Comparison of ENCODE assay signal across 8 cellular contexts in genomic region chr19:18153555-18154134, GRCh38. TPM values are rescaled to one million over a fixed set of nuclear protein-coding genes. Genes with fewer than 3 reads are reported as not detected.
A peak's percentile ranks its signal among the peaks of the same experiment; 100 is the strongest.
DNase-seq lines count a peak whose midpoint lies in the region; FAIRE-seq and TF ChIP-seq lines count a peak whose summit lies in the region.

No MANE protein-coding gene starts in this region.

- H3K36me3 Mint-ChIP-seq in HFFc6 (ENCODE audit: low read depth), result peaks cover 4% of the 10 kb centered on the region; the same call in 1 of the 2 replicates

- H3K4me1 Mint-ChIP-seq in HFFc6 (ENCODE audit: low read depth), result peaks cover 30% of the 10 kb centered on the region

- H3K27me3 Mint-ChIP-seq in HFFc6 (ENCODE audit: insufficient read depth), result peaks cover 5% of the 10 kb centered on the region

- TF ChIP-seq CTCF in AG09309 (IDR thresholded peaks at IDR 0.05; ENCODE audit: control insufficient read depth, insufficient read depth, low read depth, low read length, missing control alignments) (no peak), HFFc6 (IDR thresholded peaks at IDR 0.05) (no peak), hepatocyte (IDR thresholded peaks at IDR 0.05; ENCODE audit: poor library complexity) (no peak), smooth muscle cell (IDR thresholded peaks at IDR 0.05; ENCODE audit: borderline replicate concordance, insufficient read depth, poor library complexity, severe bottlenecking) (no peak), GM13976 (IDR thresholded peaks at IDR 0.05; ENCODE audit: borderline replicate concordance, control extremely low read depth, extremely low read depth, insufficient read depth, missing control alignments) (no peak)

- H3K9me3 Mint-ChIP-seq in HFFc6, result no peaks in the 10 kb centered on the region

- no peak for FAIRE-seq in H54 (lab: Jason Lieb, UNC)

- in situ Hi-C loops in GM13976 (cut with MboI; ENCODE audit: low sequenced_read_pairs, unreplicated experiment), result no loop called here

- no peak for DNase-seq in AG09309 (ENCODE audit: low read depth)
- DNase-seq in HFFc6, result no peak
- peak; percentile 40 for DNase-seq in activated CD8-positive, alpha-beta memory T cell treated with anti-CD3 and anti-CD28 coated beads, Interleukin-2, amount 50 U/mL, for 4 hours
- DNase-seq in hepatocyte (ENCODE audit: low spot score), result peak; percentile 55
- no peak for DNase-seq in smooth muscle cell (lab: John Stamatoyannopoulos, UW; ENCODE audit: unreplicated experiment)
- DNase-seq in medulla oblongata (ENCODE audit: extremely low spot score), result no peak
- no peak for DNase-seq in H54 (ENCODE audit: insufficient read length, low spot score)
- no peak for DNase-seq in GM13976 (ENCODE audit: low spot score)

- H3K27ac ChIP-seq in hepatocyte, result peak overlapping the region; percentile 66
- H3K27ac ChIP-seq in smooth muscle cell (ENCODE audit: low read depth), result peak overlapping the region; percentile 27

- H3K36me3 ChIP-seq in hepatocyte (replicated peaks; ENCODE audit: insufficient read depth, low read depth), result no peaks in the 10 kb centered on the region
- no peaks in the 10 kb centered on the region for H3K36me3 ChIP-seq in smooth muscle cell (ENCODE audit: low read depth)

- H3K4me3 ChIP-seq in AG09309 (ENCODE audit: control insufficient read depth, low read depth, low read length) (peak overlapping the region; percentile 86), hepatocyte (peak overlapping the region; percentile 91), smooth muscle cell (peak overlapping the region; percentile 83)

- H3K27me3 ChIP-seq in hepatocyte (no peaks in the 10 kb centered on the region), smooth muscle cell (ENCODE audit: low read depth) (no peaks in the 10 kb centered on the region)

- no peaks in the 10 kb centered on the region for H3K9me3 ChIP-seq in hepatocyte (ENCODE audit: low read depth)
- H3K9me3 ChIP-seq in smooth muscle cell (replicated peaks; ENCODE audit: low read depth), result no peaks in the 10 kb centered on the region

- no peak for TF ChIP-seq POLR2A in H54 (IDR thresholded peaks at IDR 0.05; ENCODE audit: low read depth, low read length)

- H3K9ac ChIP-seq in smooth muscle cell (ENCODE audit: low read depth), result peak overlapping the region; percentile 97

- H3K4me1 ChIP-seq in hepatocyte (ENCODE audit: insufficient read depth), result peaks cover 22% of the 10 kb centered on the region
- H3K4me1 ChIP-seq in smooth muscle cell (ENCODE audit: low read depth), result peaks cover 12% of the 10 kb centered on the region

- no peaks in the 10 kb centered on the region for H4K20me1 ChIP-seq in hepatocyte (ENCODE audit: insufficient read depth, poor library complexity, severe bottlenecking)
- H4K20me1 ChIP-seq in smooth muscle cell (ENCODE audit: low read depth), result peaks cover 31% of the 10 kb centered on the region

- H3K79me2 ChIP-seq in hepatocyte (peaks cover 41% of the 10 kb centered on the region), smooth muscle cell (ENCODE audit: low read depth) (peaks cover 24% of the 10 kb centered on the region)

- H3F3A ChIP-seq in smooth muscle cell (ENCODE audit: low read depth), result peaks cover 5% of the 10 kb centered on the region

- no peaks in the 10 kb centered on the region for H3K9me2 ChIP-seq in hepatocyte (replicated peaks; ENCODE audit: insufficient read depth)

- peak overlapping the region; percentile 90 for H3K4me3 Mint-ChIP-seq in HFFc6

- 7% methylated on average over 14 of the region's 38 CpGs for WGBS in hepatocyte (ENCODE audit: low lambda C conversion rate, missing lambda C conversion rate)
- 5% methylated on average over 22 of the region's 38 CpGs for WGBS in smooth muscle cell (ENCODE audit: low lambda C conversion rate)

- peak overlapping the region; percentile 73 for H3K27ac Mint-ChIP-seq in HFFc6

- H2AFZ ChIP-seq in hepatocyte (peak overlapping the region; percentile 43), smooth muscle cell (ENCODE audit: low read depth) (peak overlapping the region; percentile 65)

- H3K4me2 ChIP-seq in hepatocyte, result peak overlapping the region; percentile 97
- H3K4me2 ChIP-seq in smooth muscle cell, result peak overlapping the region; percentile 99

RNA-seq across cellular contexts. Expression of gene PIK3R2, which starts 0.7 kb away (rescaled TPM):
- total RNA-seq in HFFc6 (2021; fragmentation: NEBNext Ultra II Directional; extraction: Animal tissue kit (Norgen Biotek cat#: 25700)), result 10 to 100 TPM; 51.9 to 66.1 (median 56.0) TPM
- total RNA-seq in hepatocyte (29.9 and 38.7 TPM in 2 replicates), smooth muscle cell (22.2 and 22.9 TPM in 2 replicates)
- polyA plus RNA-seq in hepatocyte (49.5 and 52.2 TPM in 2 replicates), smooth muscle cell (37.1 and 50.1 TPM in 2 replicates)

RNA-seq across cellular contexts. Expression of gene IFI30, which starts 20.0 kb away (rescaled TPM):
- total RNA-seq in HFFc6 (2021; fragmentation: NEBNext Ultra II Directional; extraction: Animal tissue kit (Norgen Biotek cat#: 25700)), result 1 to 10 TPM; 4.9 to 9.0 (median 6.0) TPM
- total RNA-seq in hepatocyte (95.7 and 133 TPM in 2 replicates), smooth muscle cell (0.67 and 2.9 TPM in 2 replicates)
- polyA plus RNA-seq in hepatocyte (129 and 170 TPM in 2 replicates), smooth muscle cell (0.64 and 0.87 TPM in 2 replicates)

RNA-seq across cellular contexts. Expression of gene MPV17L2, which starts 39.4 kb away (rescaled TPM):
- total RNA-seq in HFFc6 (2021; fragmentation: NEBNext Ultra II Directional; extraction: Animal tissue kit (Norgen Biotek cat#: 25700)), result 10 to 100 TPM in 5 of 6 experiments, 1 to 10 TPM in 1; 9.7 to 14.9 (median 13.1) TPM
- total RNA-seq in hepatocyte (31.8 and 36.9 TPM in 2 replicates), smooth muscle cell (11.6 and 13.1 TPM in 2 replicates)
- polyA plus RNA-seq in hepatocyte (22.4 and 26.0 TPM in 2 replicates), smooth muscle cell (27.1 and 28.7 TPM in 2 replicates)

RNA-seq across cellular contexts. Expression of gene RAB3A, which starts 50.2 kb away (rescaled TPM):
- 1 to 10 TPM; 6.1 to 9.0 (median 7.3) TPM for total RNA-seq in HFFc6 (2021; fragmentation: NEBNext Ultra II Directional; extraction: Animal tissue kit (Norgen Biotek cat#: 25700))
- total RNA-seq in hepatocyte (0.60 and 2.2 TPM in 2 replicates), smooth muscle cell (1.4 and 4.9 TPM in 2 replicates)
- polyA plus RNA-seq in hepatocyte (2.6 and 3.0 TPM in 2 replicates), smooth muscle cell (3.6 and 3.7 TPM in 2 replicates)

RNA-seq across cellular contexts. Expression of gene MAST3, which starts 56.1 kb away (rescaled TPM):
- 10 to 100 TPM; 12.2 to 17.4 (median 13.2) TPM for total RNA-seq in HFFc6 (2021; fragmentation: NEBNext Ultra II Directional; extraction: Animal tissue kit (Norgen Biotek cat#: 25700))
- 5.5 and 9.7 TPM in 2 replicates for total RNA-seq in hepatocyte
- polyA plus RNA-seq in hepatocyte, result 10.3 and 11.1 TPM in 2 replicates
- total RNA-seq in smooth muscle cell, result 3.6 and 4.3 TPM in 2 replicates
- polyA plus RNA-seq in smooth muscle cell, result 4.3 and 10.3 TPM in 2 replicates

Comparison
In these comparisons a context has a peak if more than half of its experiments do, and no peak if none do; other contexts are left out.
1. DNase-seq: peak in activated CD8-positive, alpha-beta memory T cell treated with anti-CD3 and anti-CD28 coated beads, Interleukin-2, amount 50 U/mL, for 4 hours (single experiment) and hepatocyte (single experiment); none in AG09309 (single experiment), HFFc6 (single experiment), smooth muscle cell (single experiment), medulla oblongata (single experiment), H54 (single experiment) and GM13976 (single experiment).
2. Peak in every context shown above with its lines, with median percentiles within 50 percentile points of each other: H3K4me3 ChIP-seq.